1 cellular context compared by ENCODE assay signal in the genomic region with DNA sequence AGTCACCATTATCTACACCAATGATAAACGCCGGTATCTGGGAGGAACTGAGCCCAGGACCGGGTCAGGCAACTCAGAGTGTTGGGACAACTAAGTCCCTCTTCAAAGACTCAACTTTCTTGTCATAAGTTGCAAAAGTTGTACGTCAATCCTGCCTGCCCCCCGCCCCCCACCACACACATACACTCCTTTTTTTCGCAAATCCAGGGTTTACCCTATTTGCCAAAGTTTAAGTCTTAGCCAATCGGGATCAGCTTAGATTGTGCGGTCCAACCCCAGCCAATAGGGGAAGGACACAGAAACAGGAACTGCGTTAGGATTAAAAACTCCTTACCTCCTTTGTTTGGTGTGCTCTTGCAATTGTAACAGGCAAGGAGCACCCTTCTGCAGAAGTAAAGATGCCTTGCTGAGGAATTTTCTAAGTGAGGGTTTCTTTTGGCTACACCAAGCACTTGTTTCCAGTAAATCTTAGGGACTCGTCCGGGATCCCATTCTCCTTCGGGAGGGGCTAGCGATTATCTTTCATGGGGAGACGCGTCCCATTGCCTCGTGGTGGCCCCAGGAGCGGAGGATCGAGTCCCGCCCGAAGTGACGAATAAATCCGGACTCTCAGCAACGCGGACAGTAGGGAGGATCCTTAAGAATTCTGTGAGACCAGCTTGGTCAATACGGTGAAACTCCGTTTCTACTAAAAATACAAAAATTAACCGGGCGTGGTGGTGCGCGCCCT.
TF ChIP-seq lines count a peak whose summit lies in the region.

No MANE protein-coding gene starts in this region.

TF ChIP-seq in HepG2, 621 proteins besides CTCF, POLR2A, EP300 and RAD21 (continued from another document and continues in another):
- TF ChIP-seq, protein P1, sequence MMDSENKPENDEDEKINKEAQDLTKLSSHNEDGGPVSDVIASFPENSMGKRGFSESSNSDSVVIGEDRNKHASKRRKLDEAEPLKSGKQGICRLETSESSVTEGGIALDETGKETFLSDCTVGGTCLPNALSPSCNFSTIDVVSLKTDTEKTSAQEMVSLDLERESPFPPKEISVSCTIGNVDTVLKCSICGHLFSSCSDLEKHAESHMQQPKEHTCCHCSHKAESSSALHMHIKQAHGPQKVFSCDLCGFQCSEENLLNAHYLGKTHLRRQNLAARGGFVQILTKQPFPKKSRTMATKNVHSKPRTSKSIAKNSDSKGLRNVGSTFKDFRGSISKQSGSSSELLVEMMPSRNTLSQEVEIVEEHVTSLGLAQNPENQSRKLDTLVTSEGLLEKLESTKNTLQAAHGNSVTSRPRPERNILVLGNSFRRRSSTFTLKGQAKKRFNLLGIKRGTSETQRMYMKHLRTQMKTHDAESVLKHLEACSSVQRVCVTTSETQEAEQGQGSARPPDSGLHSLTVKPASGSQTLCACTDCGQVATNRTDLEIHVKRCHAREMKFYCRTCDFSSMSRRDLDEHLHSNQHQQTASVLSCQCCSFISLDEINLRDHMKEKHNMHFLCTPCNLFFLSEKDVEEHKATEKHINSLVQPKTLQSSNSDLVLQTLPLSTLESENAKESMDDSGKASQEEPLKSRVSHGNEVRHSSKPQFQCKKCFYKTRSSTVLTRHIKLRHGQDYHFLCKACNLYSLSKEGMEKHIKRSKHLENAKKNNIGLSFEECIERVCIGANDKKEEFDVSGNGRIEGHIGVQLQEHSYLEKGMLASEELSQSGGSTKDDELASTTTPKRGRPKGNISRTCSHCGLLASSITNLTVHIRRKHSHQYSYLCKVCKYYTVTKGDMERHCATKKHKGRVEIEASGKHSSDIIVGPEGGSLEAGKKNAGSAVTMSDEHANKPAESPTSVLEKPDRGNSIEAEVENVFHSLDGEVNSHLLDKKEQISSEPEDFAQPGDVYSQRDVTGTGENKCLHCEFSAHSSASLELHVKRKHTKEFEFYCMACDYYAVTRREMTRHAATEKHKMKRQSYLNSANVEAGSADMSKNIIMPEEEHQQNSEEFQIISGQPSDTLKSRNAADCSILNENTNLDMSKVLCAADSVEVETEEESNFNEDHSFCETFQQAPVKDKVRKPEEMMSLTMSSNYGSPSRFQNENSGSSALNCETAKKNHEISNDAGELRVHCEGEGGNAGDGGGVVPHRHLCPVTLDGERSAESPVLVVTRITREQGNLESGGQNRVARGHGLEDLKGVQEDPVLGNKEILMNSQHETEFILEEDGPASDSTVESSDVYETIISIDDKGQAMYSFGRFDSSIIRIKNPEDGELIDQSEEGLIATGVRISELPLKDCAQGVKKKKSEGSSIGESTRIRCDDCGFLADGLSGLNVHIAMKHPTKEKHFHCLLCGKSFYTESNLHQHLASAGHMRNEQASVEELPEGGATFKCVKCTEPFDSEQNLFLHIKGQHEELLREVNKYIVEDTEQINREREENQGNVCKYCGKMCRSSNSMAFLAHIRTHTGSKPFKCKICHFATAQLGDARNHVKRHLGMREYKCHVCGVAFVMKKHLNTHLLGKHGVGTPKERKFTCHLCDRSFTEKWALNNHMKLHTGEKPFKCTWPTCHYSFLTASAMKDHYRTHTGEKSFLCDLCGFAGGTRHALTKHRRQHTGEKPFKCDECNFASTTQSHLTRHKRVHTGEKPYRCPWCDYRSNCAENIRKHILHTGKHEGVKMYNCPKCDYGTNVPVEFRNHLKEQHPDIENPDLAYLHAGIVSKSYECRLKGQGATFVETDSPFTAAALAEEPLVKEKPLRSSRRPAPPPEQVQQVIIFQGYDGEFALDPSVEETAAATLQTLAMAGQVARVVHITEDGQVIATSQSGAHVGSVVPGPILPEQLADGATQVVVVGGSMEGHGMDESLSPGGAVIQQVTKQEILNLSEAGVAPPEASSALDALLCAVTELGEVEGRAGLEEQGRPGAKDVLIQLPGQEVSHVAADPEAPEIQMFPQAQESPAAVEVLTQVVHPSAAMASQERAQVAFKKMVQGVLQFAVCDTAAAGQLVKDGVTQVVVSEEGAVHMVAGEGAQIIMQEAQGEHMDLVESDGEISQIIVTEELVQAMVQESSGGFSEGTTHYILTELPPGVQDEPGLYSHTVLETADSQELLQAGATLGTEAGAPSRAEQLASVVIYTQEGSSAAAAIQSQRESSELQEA (CRISPR knock-in tag; IDR thresholded peaks at IDR 0.05; ENCODE audit: not compliant biosample characterization) = no peak
- TF ChIP-seq KDM4B (CRISPR knock-in tag; IDR thresholded peaks at IDR 0.05) (no peak), JDP2 (CRISPR knock-in tag; IDR thresholded peaks at IDR 0.05; ENCODE audit: borderline replicate concordance) (no peak), ELF1 (CRISPR knock-in tag; IDR thresholded peaks at IDR 0.05) (peak; percentile 50; the same call in 1 of the 2 replicates), ZBTB20 (CRISPR knock-in tag; IDR thresholded peaks at IDR 0.05; ENCODE audit: borderline replicate concordance, low read depth) (no peak), ZBTB14 (CRISPR knock-in tag; IDR thresholded peaks at IDR 0.05) (no peak), CAMTA2 (CRISPR knock-in tag; IDR thresholded peaks at IDR 0.05; ENCODE audit: borderline replicate concordance) (no peak), ZNF83 (CRISPR knock-in tag; IDR thresholded peaks at IDR 0.05; ENCODE audit: borderline replicate concordance) (no peak), POGZ (CRISPR knock-in tag; IDR thresholded peaks at IDR 0.05) (peak; percentile 45), ATF1 (CRISPR knock-in tag; IDR thresholded peaks at IDR 0.05) (peak; percentile 30; the same call in 1 of the 2 replicates), SOX13 (IDR thresholded peaks at IDR 0.05) (no peak), SOX13 (CRISPR knock-in tag; conservative IDR thresholded peaks at IDR 0.05 in 1 of 2, IDR thresholded peaks at IDR 0.05 in 1 of 2) (no peak), ZNF329 (CRISPR knock-in tag; IDR thresholded peaks at IDR 0.05; ENCODE audit: low read depth) (no peak), MYC (CRISPR knock-in tag; IDR thresholded peaks at IDR 0.05; ENCODE audit: borderline replicate concordance) (0 out of 2 replicates have a peak, but pooled peaks have one; percentile 22), ETV5 (CRISPR knock-in tag; IDR thresholded peaks at IDR 0.05; ENCODE audit: borderline replicate concordance) (no peak), ZNF720 (CRISPR knock-in tag; IDR thresholded peaks at IDR 0.05) (no peak), TFDP2 (CRISPR knock-in tag; IDR thresholded peaks at IDR 0.05) (no peak; the same call in 1 of the 2 replicates), ZNF569 (CRISPR knock-in tag; IDR thresholded peaks at IDR 0.05; ENCODE audit: borderline replicate concordance) (no peak), DRAP1 (CRISPR knock-in tag; IDR thresholded peaks at IDR 0.05) (no peak), ZNF672 (CRISPR knock-in tag; IDR thresholded peaks at IDR 0.05) (no peak), PAF1 (CRISPR knock-in tag; IDR thresholded peaks at IDR 0.05) (no peak), RXRB (CRISPR knock-in tag; IDR thresholded peaks at IDR 0.05; ENCODE audit: borderline replicate concordance) (no peak), ZNF441 (CRISPR knock-in tag; IDR thresholded peaks at IDR 0.05; ENCODE audit: borderline replicate concordance) (no peak), NFYC (CRISPR knock-in tag; IDR thresholded peaks at IDR 0.05) (peak; percentile 76), ZBTB3 (CRISPR knock-in tag; IDR thresholded peaks at IDR 0.05; ENCODE audit: borderline replicate concordance, low read depth) (0 out of 2 replicates have a peak, but pooled peaks have one; percentile 35), SNAI1 (CRISPR knock-in tag; IDR thresholded peaks at IDR 0.05; ENCODE audit: borderline replicate concordance) (no peak), ZFY (CRISPR knock-in tag; IDR thresholded peaks at IDR 0.05) (0 out of 2 replicates have a peak, but pooled peaks have one; percentile 4), TMF1 (CRISPR knock-in tag; IDR thresholded peaks at IDR 0.05; ENCODE audit: low read depth) (no peak), THYN1 (CRISPR knock-in tag; IDR thresholded peaks at IDR 0.05; ENCODE audit: borderline replicate concordance, low read depth) (no peak), ZFP90 (CRISPR knock-in tag; IDR thresholded peaks at IDR 0.05; ENCODE audit: borderline replicate concordance) (no peak), CEBPZ (IDR thresholded peaks at IDR 0.05; ENCODE audit: low read length) (no peak), HNF1B (CRISPR knock-in tag; IDR thresholded peaks at IDR 0.05) (peak; percentile 44; the same call in 1 of the 2 replicates), MAF1 (CRISPR knock-in tag; IDR thresholded peaks at IDR 0.05; ENCODE audit: borderline replicate concordance) (no peak), JUN (CRISPR knock-in tag; IDR thresholded peaks at IDR 0.05) (0 out of 2 replicates have a peak, but pooled peaks have one; percentile 22), ZIK1 (CRISPR knock-in tag; IDR thresholded peaks at IDR 0.05; ENCODE audit: borderline replicate concordance, low read depth) (no peak)
- TF ChIP-seq, protein P2, sequence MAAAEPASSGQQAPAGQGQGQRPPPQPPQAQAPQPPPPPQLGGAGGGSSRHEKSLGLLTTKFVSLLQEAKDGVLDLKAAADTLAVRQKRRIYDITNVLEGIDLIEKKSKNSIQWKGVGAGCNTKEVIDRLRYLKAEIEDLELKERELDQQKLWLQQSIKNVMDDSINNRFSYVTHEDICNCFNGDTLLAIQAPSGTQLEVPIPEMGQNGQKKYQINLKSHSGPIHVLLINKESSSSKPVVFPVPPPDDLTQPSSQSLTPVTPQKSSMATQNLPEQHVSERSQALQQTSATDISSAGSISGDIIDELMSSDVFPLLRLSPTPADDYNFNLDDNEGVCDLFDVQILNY (CRISPR knock-in tag; conservative IDR thresholded peaks at IDR 0.05) = 0 out of 2 replicates have a peak, but pooled peaks have one; percentile 34
- TF ChIP-seq, protein P3, sequence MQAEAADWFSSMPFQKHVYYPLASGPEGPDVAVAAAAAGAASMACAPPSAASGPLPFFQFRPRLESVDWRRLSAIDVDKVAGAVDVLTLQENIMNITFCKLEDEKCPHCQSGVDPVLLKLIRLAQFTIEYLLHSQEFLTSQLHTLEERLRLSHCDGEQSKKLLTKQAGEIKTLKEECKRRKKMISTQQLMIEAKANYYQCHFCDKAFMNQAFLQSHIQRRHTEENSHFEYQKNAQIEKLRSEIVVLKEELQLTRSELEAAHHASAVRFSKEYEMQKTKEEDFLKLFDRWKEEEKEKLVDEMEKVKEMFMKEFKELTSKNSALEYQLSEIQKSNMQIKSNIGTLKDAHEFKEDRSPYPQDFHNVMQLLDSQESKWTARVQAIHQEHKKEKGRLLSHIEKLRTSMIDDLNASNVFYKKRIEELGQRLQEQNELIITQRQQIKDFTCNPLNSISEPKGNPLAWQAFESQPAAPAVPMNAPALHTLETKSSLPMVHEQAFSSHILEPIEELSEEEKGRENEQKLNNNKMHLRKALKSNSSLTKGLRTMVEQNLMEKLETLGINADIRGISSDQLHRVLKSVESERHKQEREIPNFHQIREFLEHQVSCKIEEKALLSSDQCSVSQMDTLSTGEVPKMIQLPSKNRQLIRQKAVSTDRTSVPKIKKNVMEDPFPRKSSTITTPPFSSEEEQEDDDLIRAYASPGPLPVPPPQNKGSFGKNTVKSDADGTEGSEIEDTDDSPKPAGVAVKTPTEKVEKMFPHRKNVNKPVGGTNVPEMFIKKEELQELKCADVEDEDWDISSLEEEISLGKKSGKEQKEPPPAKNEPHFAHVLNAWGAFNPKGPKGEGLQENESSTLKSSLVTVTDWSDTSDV (CRISPR knock-in tag; IDR thresholded peaks at IDR 0.05) = no peak
